2 cellular contexts compared by ENCODE assay signal in genomic region chr1:12180315-12180714, GRCh38.
A peak's percentile ranks its signal among the peaks of the same experiment; 100 is the strongest.
TF ChIP-seq lines count a peak whose summit lies in the region.

No MANE protein-coding gene starts in this region.

TF ChIP-seq in K562, 482 proteins besides CTCF, POLR2A, EP300 and RAD21:
- TF ChIP-seq ZNF140 (CRISPR knock-in tag; IDR thresholded peaks at IDR 0.05) (no peak), IRF9 (tag; IDR thresholded peaks at IDR 0.05) (no peak), RBM15 (IDR thresholded peaks at IDR 0.05; ENCODE audit: insufficient read depth, low read length) (no peak), CEBPB (tag; IDR thresholded peaks at IDR 0.05) (peak; percentile 68)

TF ChIP-seq in HepG2, 621 proteins besides CTCF, POLR2A, EP300 and RAD21:
- TF ChIP-seq ZNF18 (CRISPR knock-in tag; IDR thresholded peaks at IDR 0.05; ENCODE audit: insufficient replicate concordance) (no peak), CEBPG (CRISPR knock-in tag; IDR thresholded peaks at IDR 0.05) (peak; percentile 66; the same call in 1 of the 2 replicates), CHCHD3 (CRISPR knock-in tag; IDR thresholded peaks at IDR 0.05) (no peak), JUN (CRISPR knock-in tag; IDR thresholded peaks at IDR 0.05) (no peak), SALL2 (CRISPR knock-in tag; IDR thresholded peaks at IDR 0.05) (no peak), ONECUT2 (CRISPR knock-in tag; IDR thresholded peaks at IDR 0.05) (no peak), ATF4 (CRISPR knock-in tag; IDR thresholded peaks at IDR 0.05) (peak in 1 of 2 experiments; percentile 56; a peak in 1 of 4 replicates), MZF1 (CRISPR knock-in tag; IDR thresholded peaks at IDR 0.05; ENCODE audit: borderline replicate concordance) (no peak), BHLHE40 (IDR thresholded peaks at IDR 0.05; ENCODE audit: low read length) (no peak), CEBPB (IDR thresholded peaks at IDR 0.05; ENCODE audit: borderline replicate concordance, low read depth, low read length) (peak; percentile 88), RBM22 (optimal IDR thresholded peaks at IDR 0.05; ENCODE audit: low read length) (no peak), SNAI1 (CRISPR knock-in tag; IDR thresholded peaks at IDR 0.05; ENCODE audit: borderline replicate concordance) (no peak)
